In genomic region chr19:40457953-40458596, GRCh38 we compare ENCODE assay signal across 2 cellular contexts.
A peak's percentile ranks its signal among the peaks of the same experiment; 100 is the strongest.
TF ChIP-seq lines count a peak whose summit lies in the region.

No MANE protein-coding gene starts in this region.

TF ChIP-seq in HEK293, 187 proteins besides CTCF, POLR2A, EP300 and RAD21:
- no peak for TF ChIP-seq ZNF335 (tag by site-specific recombination; conservative IDR thresholded peaks at IDR 0.05)
- TF ChIP-seq ZNF600 (tag by site-specific recombination; IDR thresholded peaks at IDR 0.05): peak; percentile 51; the same call in 1 of the 2 replicates
- TF ChIP-seq ZFHX2 (tag by site-specific recombination; conservative IDR thresholded peaks at IDR 0.05): 0 out of 2 replicates have a peak, but pooled peaks have one; percentile 22
- no peak for TF ChIP-seq ZNF701 (tag by site-specific recombination; IDR thresholded peaks at IDR 0.05)
TF ChIP-seq in HEK293: peak in this region for 2.

TF ChIP-seq in K562, 482 proteins besides CTCF, POLR2A, EP300 and RAD21:
- TF ChIP-seq RBFOX2 (IDR thresholded peaks at IDR 0.05; ENCODE audit: low read depth, low read length) (peak; percentile 35), SNAPC5 (CRISPR knock-in tag; IDR thresholded peaks at IDR 0.05) (no peak), HDAC6 (IDR thresholded peaks at IDR 0.05; ENCODE audit: low read depth, low read length) (no peak), KDM2B (CRISPR knock-in tag; IDR thresholded peaks at IDR 0.05) (no peak), SRSF3 (IDR thresholded peaks at IDR 0.05; ENCODE audit: insufficient read depth, low read length) (no peak), ZNF609 (CRISPR knock-in tag; IDR thresholded peaks at IDR 0.05; ENCODE audit: borderline replicate concordance) (no peak), GABPA (tag; conservative IDR thresholded peaks at IDR 0.05; ENCODE audit: low read depth) (no peak), PKNOX1 (IDR thresholded peaks at IDR 0.05) (no peak), ZNF253 (CRISPR knock-in tag; conservative IDR thresholded peaks at IDR 0.05) (no peak), POLR2G (IDR thresholded peaks at IDR 0.05; ENCODE audit: low read depth, low read length) (peak; percentile 17; the same call in 1 of the 2 replicates), EZH2 (IDR thresholded peaks at IDR 0.05; ENCODE audit: borderline replicate concordance, low read depth, low read length) (no peak), MEF2D (tag; conservative IDR thresholded peaks at IDR 0.05; ENCODE audit: low read depth) (no peak)
